Comparison of ENCODE assay signal across 1 cellular context in the genomic region with DNA sequence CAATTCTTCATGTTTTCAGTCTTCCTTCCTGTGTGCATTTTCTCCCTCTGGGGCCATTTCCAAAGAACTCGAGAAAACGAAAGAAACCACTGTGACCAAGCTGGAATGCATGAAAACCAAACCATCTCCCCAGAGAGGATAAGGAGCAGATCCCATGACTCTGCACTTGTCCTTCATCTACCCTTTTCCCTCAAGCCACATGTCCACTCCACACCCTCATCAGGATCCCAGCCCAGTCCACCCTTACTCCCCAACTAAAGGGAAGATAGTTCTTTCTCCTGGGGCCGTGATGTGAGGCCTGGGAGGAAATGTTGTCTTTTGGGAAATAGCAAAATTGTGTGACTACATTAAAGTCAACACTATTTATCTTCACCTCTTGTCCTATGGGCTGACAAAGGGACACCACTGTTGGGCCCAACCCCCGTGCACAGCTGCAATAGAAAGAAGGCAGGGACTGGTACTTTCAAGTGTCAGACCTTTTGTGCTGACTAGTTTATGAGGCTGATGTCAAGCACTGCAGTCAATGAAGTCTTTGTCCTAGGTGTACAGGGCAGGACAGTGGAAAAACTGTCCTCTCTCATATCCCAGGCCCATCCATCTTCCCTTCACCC.
TF ChIP-seq lines count a peak whose summit lies in the region.

No MANE protein-coding gene starts in this region.

TF ChIP-seq in GM12878, 131 proteins besides CTCF, POLR2A, EP300 and RAD21 (continued from another document):
- TF ChIP-seq, protein P1, sequence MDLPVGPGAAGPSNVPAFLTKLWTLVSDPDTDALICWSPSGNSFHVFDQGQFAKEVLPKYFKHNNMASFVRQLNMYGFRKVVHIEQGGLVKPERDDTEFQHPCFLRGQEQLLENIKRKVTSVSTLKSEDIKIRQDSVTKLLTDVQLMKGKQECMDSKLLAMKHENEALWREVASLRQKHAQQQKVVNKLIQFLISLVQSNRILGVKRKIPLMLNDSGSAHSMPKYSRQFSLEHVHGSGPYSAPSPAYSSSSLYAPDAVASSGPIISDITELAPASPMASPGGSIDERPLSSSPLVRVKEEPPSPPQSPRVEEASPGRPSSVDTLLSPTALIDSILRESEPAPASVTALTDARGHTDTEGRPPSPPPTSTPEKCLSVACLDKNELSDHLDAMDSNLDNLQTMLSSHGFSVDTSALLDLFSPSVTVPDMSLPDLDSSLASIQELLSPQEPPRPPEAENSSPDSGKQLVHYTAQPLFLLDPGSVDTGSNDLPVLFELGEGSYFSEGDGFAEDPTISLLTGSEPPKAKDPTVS (IDR thresholded peaks at IDR 0.05; ENCODE audit: low read depth, low read length): no peak
- TF ChIP-seq MEF2B (IDR thresholded peaks at IDR 0.05; ENCODE audit: partially characterized antibody, poor library complexity, severe bottlenecking): peak; percentile 35
